ENCODE assay signal across 26 cellular contexts in the genomic region with DNA sequence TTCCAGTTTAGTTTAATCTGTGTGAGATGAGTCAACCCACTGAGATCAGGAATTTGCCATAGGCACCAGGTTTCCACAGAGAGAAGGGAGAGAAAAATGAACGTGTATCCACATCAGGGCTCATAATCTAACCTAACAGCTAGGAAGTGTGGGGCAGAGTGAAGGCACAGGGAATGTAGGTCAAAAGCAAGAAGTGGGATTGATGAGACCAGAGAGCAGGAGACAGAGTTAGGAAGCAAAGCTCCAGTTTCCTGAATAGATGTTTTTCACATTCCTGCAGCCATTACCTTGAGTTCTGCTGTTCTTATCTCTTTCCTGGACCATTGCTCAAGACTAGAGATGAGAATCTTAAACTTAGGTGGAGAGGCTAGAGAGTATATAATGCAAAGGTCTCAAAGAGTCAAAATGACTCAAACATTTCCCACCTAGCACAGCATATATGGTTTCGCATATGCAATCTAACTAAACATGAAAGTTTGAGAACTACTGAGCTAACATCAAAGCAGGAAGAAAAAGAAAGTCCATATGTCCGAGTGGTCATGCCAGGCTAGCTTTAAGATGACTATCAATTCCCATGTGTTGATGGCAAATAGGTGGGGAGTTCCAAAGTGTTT.
"Had no signal": no experiment of that assay in that cellular context is flagged by ENCODE, and none has a peak within 500 bp of the region (broad histone marks: within the 10 kb centered on the region; RNA-seq: fewer than 3 reads in every experiment).

No MANE protein-coding gene starts in this region.

- H3K4me1 Mint-ChIP-seq: neural crest cell; stimulated activated naive B cell treated with anti-CD40 and anti-IgM and Interleukin-4, amounts not matched to agents 10 μg/mL and 1 μg/mL and 100 μg/mL, for 72 hours had no signal

- ATAC-seq: activated CD4-positive, CD25-positive, alpha-beta regulatory T cell treated with anti-CD3 and anti-CD28 coated beads, Interleukin-2, amount 50 U/mL, for 24 hours; body of pancreas; left lung; lower lobe of right lung; naive thymus-derived CD8-positive, alpha-beta T cell; psoas muscle; stimulated activated naive B cell treated with anti-CD40 and anti-IgM and Interleukin-4, amounts not matched to agents 10 μg/mL and 1 μg/mL and 100 μg/mL, for 72 hours had no signal

- H3K27me3 ChIP-seq: adrenal gland, body of pancreas, left lung, sigmoid colon, tibial nerve had no signal

- H3K4me3 ChIP-seq: adrenal gland, body of pancreas, left lung, lower lobe of right lung, psoas muscle, sigmoid colon, tibial nerve had no signal

- H3K4me1 ChIP-seq: adrenal gland, body of pancreas, parathyroid adenoma, psoas muscle, sigmoid colon, tibial nerve had no signal

- H3K36me3 ChIP-seq: adrenal gland, left lung, lower lobe of right lung, sigmoid colon, tibial nerve, WERI-Rb-1 had no signal

- H3K9me3 ChIP-seq: adrenal gland, body of pancreas, lower lobe of right lung, psoas muscle, sigmoid colon, tibial nerve had no signal

- H3K4me3 Mint-ChIP-seq: activated CD4-positive, alpha-beta T cell treated with anti-CD3 and anti-CD28 coated beads, Interleukin-2, amount 10 ng/mL, durations not matched to agents 24 days and 14 days; activated naive CD8-positive, alpha-beta T cell treated with anti-CD3 and anti-CD28 coated beads for 36 hours; naive thymus-derived CD8-positive, alpha-beta T cell; neural crest cell; stimulated activated naive B cell treated with anti-CD40 and anti-IgM and Interleukin-4, amounts not matched to agents 10 μg/mL and 1 μg/mL and 100 μg/mL, for 72 hours had no signal

- H3K27me3 Mint-ChIP-seq: activated CD4-positive, alpha-beta T cell treated with anti-CD3 and anti-CD28 coated beads, Interleukin-2, amount 10 ng/mL, durations not matched to agents 24 days and 14 days; activated naive CD8-positive, alpha-beta T cell treated with anti-CD3 and anti-CD28 coated beads for 36 hours; naive thymus-derived CD8-positive, alpha-beta T cell had no signal

- H3K27ac Mint-ChIP-seq: activated CD4-positive, alpha-beta T cell treated with anti-CD3 and anti-CD28 coated beads, Interleukin-2, amount 10 ng/mL, durations not matched to agents 24 days and 14 days; activated naive CD8-positive, alpha-beta T cell treated with anti-CD3 and anti-CD28 coated beads for 36 hours; stimulated activated naive B cell treated with anti-CD40 and anti-IgM and Interleukin-4, amounts not matched to agents 10 μg/mL and 1 μg/mL and 100 μg/mL, for 72 hours had no signal

- DNase-seq: activated CD4-positive, alpha-beta T cell treated with anti-CD3 and anti-CD28 coated beads, Interleukin-2, amount 10 ng/mL, durations not matched to agents 24 days and 14 days; activated CD8-positive, alpha-beta memory T cell treated with anti-CD3 and anti-CD28 coated beads for 24 hours; activated gamma-delta T cell treated with Interleukin-2 at 50 U/mL for 16 hours; activated naive CD8-positive, alpha-beta T cell treated with anti-CD3 and anti-CD28 coated beads for 36 hours; adrenal gland; aorta; body of pancreas; dermis blood vessel endothelial cell; effector CD4-positive, alpha-beta T cell; left lung; lower lobe of right lung; mesenchymal stem cell; naive thymus-derived CD8-positive, alpha-beta T cell; nucleus accumbens; psoas muscle; sigmoid colon; small intestine; stimulated activated CD4-positive, alpha-beta T cell treated with anti-CD3 and anti-CD28 coated beads, Interleukin-4, amount 100 ng/mL, for 4 hours; stimulated activated CD8-positive, alpha-beta memory T cell treated with anti-CD3 and anti-CD28 coated beads, Interleukin-4, amount 100 ng/mL, for 48 hours; stimulated activated naive B cell treated with anti-CD40 and anti-IgM and Interleukin-4, amounts not matched to agents 10 μg/mL and 1 μg/mL and 100 μg/mL, for 72 hours; T1000; WERI-Rb-1 had no signal
